19 cellular contexts compared by ENCODE assay signal in the genomic region with DNA sequence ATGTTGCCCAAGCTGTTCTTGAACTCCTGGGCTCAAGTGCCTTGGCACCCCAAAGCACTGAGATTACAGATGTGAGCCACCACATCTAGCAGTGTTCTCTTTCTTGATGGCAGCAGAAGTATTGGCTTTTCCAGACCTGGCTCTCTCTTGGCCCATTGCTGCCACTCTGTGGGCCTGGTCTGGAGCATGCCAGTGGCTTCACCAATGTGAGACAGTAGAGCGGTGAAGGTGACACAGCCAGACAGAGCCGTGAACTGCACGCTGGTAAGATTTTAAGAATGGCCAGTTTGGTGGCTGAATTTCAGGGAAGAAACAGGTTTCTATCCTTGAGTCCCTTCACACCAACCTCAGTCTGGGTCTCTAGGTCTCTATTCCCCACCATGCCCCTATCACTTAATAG.
DNase-seq lines count a peak whose midpoint lies in the region; ATAC-seq, FAIRE-seq and TF ChIP-seq lines count a peak whose summit lies in the region.
"Had no signal": no experiment of that assay in that cellular context is flagged by ENCODE, and none has a peak within 500 bp of the region (broad histone marks: within the 10 kb centered on the region; RNA-seq: fewer than 3 reads in every experiment).

No MANE protein-coding gene starts in this region.

- H3K27ac ChIP-seq in heart left ventricle, result no peak overlapping the region
- H3K27ac ChIP-seq in right atrium auricular region, result no peak overlapping the region
- no peak overlapping the region for H3K27ac ChIP-seq in HepG2 (ENCODE audit: extremely low read length, insufficient read depth, low read length)

- no peak for TF ChIP-seq CTCF in heart left ventricle (IDR thresholded peaks at IDR 0.05)
- TF ChIP-seq CTCF in right atrium auricular region (IDR thresholded peaks at IDR 0.05), result no peak
- TF ChIP-seq CTCF in HepG2 (CRISPR knock-in tag; IDR thresholded peaks at IDR 0.05), result no peak

- intact Hi-C loops in heart left ventricle (cut with DNase I), result loop anchor here in 2 of 10 donors (2.0 to 10.0 kb wide), 3 partner anchors 178 to 552 kb away; a partner anchor contains a TSS
- intact Hi-C loops in left ventricle myocardium superior (cut with micrococcal nuclease), result no loop called here
- intact Hi-C loops in HepG2 (cut with micrococcal nuclease; ENCODE audit: unreplicated experiment), result no loop called here

- BruUV-seq in HepG2 (replicated peaks; lab: Mats Ljungman, UMichigan), result no TSS peak

- H3K4me1 ChIP-seq in heart left ventricle (no peaks in the 10 kb centered on the region), right atrium auricular region (no peaks in the 10 kb centered on the region), HepG2 (ENCODE audit: insufficient read depth, low read length) (0 out of 2 replicates have a peak, but pooled peaks cover 11% of the 10 kb centered on the region)
- H3K4me1 ChIP-seq: HAP-1 had no signal

- WGBS in heart left ventricle, 4 donors, result 87 to 100% (median 96%) methylated on average over 3 of the region's 3 CpGs
- 93% methylated on average over 3 of the region's 3 CpGs for WGBS in HepG2 (ENCODE audit: low lambda C conversion rate)

- DNase-seq in heart left ventricle, result peak in 2 of 5 donors; percentile 35 to 38
- DNase-seq in right atrium auricular region (ENCODE audit: low spot score), result no peak
- DNase-seq in left ventricle myocardium superior, result no peak
- no peak for DNase-seq in HepG2 (ENCODE audit: low spot score)
- DNase-seq in activated gamma-delta T cell (lab: John Stamatoyannopoulos, UW), result no peak
- DNase-seq in EL, result no peak
- DNase-seq: C1 segment of cervical spinal cord; Calu3; CD4-positive, alpha-beta memory T cell; COR-L47; DMS53; DMS79 treated with DMSO at 0.1 percent for 48 hours; GOT3 had no signal

- in situ Hi-C loops in HepG2 (cut with HindIII; ENCODE audit: extremely low pct_ligation_motif_present, low pct_unique_long_range_greater_than_20kb), result no loop called here

- no peak overlapping the region for H3K4me3 ChIP-seq in heart left ventricle
- H3K4me3 ChIP-seq in right atrium auricular region, result no peak overlapping the region
- H3K4me3 ChIP-seq in HepG2 (replicated peaks in 1 of 3; ENCODE audit: insufficient read depth in 1 of 3, low read depth in 2 of 3, low read length in 3 of 3), result no peak overlapping the region
- H3K4me3 ChIP-seq: GM12878, HAP-1 had no signal

- H3K4me2 ChIP-seq in HepG2 (ENCODE audit: low read depth, low read length), result no peak overlapping the region

- ATAC-seq in heart left ventricle (peak; percentile 51 to 77 (median 74)), left ventricle myocardium superior (peak; percentile 64), HepG2 (no peak), GM19351 (IDR thresholded peaks at IDR 0.05; ENCODE audit: unreplicated experiment) (no peak)
- ATAC-seq: GM12878 had no signal

- no peaks in the 10 kb centered on the region for H3K79me2 ChIP-seq in HepG2 (ENCODE audit: insufficient read depth, low read length)

- CTCF ChIA-PET in HepG2 (lab: Yijun Ruan, JAX; ENCODE audit: low intra/inter-chr PET ratio, low total read pairs), result no interaction called here

- no peak overlapping the region for H2AFZ ChIP-seq in HepG2 (ENCODE audit: low read length)

- H3K36me3 ChIP-seq in heart left ventricle (no peaks in the 10 kb centered on the region), right atrium auricular region (no peaks in the 10 kb centered on the region), HepG2 (replicated peaks in 1 of 2; ENCODE audit: control insufficient read depth in 1 of 2, insufficient read depth in 2 of 2, low read length in 2 of 2) (no peaks in the 10 kb centered on the region)
- H3K36me3 ChIP-seq: HAP-1 had no signal

- no peak for FAIRE-seq in HepG2 (lab: Jason Lieb, UNC)
- FAIRE-seq: G401.6, GM12878, GM19239, H54 had no signal

- no peak for TF ChIP-seq RAD21 in HepG2 (CRISPR knock-in tag; IDR thresholded peaks at IDR 0.05)

- H3K27me3 ChIP-seq in heart left ventricle (no peaks in the 10 kb centered on the region), right atrium auricular region (no peaks in the 10 kb centered on the region), HepG2 (ENCODE audit: control insufficient read depth in 1 of 2, insufficient read depth in 2 of 2, low read length in 2 of 2) (no peaks in the 10 kb centered on the region)

- H4K20me1 ChIP-seq in HepG2 (ENCODE audit: insufficient read depth, low read length), result no peaks in the 10 kb centered on the region

- no peak overlapping the region for H3K9ac ChIP-seq in HepG2 (ENCODE audit: insufficient read depth, low read depth, low read length)

- POLR2A ChIA-PET in HepG2 (lab: Yijun Ruan, JAX), result no interaction called here

- TF ChIP-seq POLR2A in heart left ventricle (IDR thresholded peaks at IDR 0.05) (no peak), HepG2 (IDR thresholded peaks at IDR 0.05; ENCODE audit: insufficient read depth in 1 of 2, low read depth in 2 of 2, low read length in 2 of 2) (no peak)

- TF ChIP-seq EP300 in HepG2 (IDR thresholded peaks at IDR 0.05; ENCODE audit: low read depth in 2 of 2, low read length in 2 of 2) (no peak), HepG2 (CRISPR knock-in tag; IDR thresholded peaks at IDR 0.05; ENCODE audit: borderline replicate concordance) (no peak)

- H3K9me3 ChIP-seq in heart left ventricle, result no peaks in the 10 kb centered on the region
- no peaks in the 10 kb centered on the region for H3K9me3 ChIP-seq in right atrium auricular region
- no peaks in the 10 kb centered on the region for H3K9me3 ChIP-seq in HepG2 (ENCODE audit: low read length)
- H3K9me3 ChIP-seq: HAP-1 had no signal

TF ChIP-seq in HepG2, 621 proteins besides CTCF, POLR2A, EP300 and RAD21:
- TF ChIP-seq, protein P1, sequence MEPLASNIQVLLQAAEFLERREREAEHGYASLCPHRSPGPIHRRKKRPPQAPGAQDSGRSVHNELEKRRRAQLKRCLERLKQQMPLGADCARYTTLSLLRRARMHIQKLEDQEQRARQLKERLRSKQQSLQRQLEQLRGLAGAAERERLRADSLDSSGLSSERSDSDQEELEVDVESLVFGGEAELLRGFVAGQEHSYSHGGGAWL (CRISPR knock-in tag; IDR thresholded peaks at IDR 0.05), result no peak
- TF ChIP-seq HCFC1 (IDR thresholded peaks at IDR 0.05; ENCODE audit: low read depth, low read length) (no peak), STAG1 (CRISPR knock-in tag; IDR thresholded peaks at IDR 0.05) (peak; percentile 25; the same call in 1 of the 2 replicates), WIZ (CRISPR knock-in tag; IDR thresholded peaks at IDR 0.05) (no peak)
- TF ChIP-seq, protein P2, sequence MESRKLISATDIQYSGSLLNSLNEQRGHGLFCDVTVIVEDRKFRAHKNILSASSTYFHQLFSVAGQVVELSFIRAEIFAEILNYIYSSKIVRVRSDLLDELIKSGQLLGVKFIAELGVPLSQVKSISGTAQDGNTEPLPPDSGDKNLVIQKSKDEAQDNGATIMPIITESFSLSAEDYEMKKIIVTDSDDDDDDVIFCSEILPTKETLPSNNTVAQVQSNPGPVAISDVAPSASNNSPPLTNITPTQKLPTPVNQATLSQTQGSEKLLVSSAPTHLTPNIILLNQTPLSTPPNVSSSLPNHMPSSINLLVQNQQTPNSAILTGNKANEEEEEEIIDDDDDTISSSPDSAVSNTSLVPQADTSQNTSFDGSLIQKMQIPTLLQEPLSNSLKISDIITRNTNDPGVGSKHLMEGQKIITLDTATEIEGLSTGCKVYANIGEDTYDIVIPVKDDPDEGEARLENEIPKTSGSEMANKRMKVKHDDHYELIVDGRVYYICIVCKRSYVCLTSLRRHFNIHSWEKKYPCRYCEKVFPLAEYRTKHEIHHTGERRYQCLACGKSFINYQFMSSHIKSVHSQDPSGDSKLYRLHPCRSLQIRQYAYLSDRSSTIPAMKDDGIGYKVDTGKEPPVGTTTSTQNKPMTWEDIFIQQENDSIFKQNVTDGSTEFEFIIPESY (CRISPR knock-in tag; IDR thresholded peaks at IDR 0.05), result no peak
- TF ChIP-seq, protein P3, sequence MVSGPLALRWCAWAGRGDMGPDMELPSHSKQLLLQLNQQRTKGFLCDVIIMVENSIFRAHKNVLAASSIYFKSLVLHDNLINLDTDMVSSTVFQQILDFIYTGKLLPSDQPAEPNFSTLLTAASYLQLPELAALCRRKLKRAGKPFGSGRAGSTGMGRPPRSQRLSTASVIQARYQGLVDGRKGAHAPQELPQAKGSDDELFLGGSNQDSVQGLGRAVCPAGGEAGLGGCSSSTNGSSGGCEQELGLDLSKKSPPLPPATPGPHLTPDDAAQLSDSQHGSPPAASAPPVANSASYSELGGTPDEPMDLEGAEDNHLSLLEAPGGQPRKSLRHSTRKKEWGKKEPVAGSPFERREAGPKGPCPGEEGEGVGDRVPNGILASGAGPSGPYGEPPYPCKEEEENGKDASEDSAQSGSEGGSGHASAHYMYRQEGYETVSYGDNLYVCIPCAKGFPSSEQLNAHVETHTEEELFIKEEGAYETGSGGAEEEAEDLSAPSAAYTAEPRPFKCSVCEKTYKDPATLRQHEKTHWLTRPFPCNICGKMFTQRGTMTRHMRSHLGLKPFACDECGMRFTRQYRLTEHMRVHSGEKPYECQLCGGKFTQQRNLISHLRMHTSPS (CRISPR knock-in tag; IDR thresholded peaks at IDR 0.05; ENCODE audit: low read depth), result no peak
- TF ChIP-seq, protein P4, sequence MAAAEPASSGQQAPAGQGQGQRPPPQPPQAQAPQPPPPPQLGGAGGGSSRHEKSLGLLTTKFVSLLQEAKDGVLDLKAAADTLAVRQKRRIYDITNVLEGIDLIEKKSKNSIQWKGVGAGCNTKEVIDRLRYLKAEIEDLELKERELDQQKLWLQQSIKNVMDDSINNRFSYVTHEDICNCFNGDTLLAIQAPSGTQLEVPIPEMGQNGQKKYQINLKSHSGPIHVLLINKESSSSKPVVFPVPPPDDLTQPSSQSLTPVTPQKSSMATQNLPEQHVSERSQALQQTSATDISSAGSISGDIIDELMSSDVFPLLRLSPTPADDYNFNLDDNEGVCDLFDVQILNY (CRISPR knock-in tag; conservative IDR thresholded peaks at IDR 0.05), result no peak

Comparison
In these comparisons a context has a peak if more than half of its experiments do, and no peak if none do; other contexts are left out.
1. ATAC-seq: peak in heart left ventricle (4 of 4) and left ventricle myocardium superior (single experiment); none in HepG2 (single experiment) and GM19351 (single experiment).